8 cellular contexts compared by ENCODE assay signal in the genomic region with DNA sequence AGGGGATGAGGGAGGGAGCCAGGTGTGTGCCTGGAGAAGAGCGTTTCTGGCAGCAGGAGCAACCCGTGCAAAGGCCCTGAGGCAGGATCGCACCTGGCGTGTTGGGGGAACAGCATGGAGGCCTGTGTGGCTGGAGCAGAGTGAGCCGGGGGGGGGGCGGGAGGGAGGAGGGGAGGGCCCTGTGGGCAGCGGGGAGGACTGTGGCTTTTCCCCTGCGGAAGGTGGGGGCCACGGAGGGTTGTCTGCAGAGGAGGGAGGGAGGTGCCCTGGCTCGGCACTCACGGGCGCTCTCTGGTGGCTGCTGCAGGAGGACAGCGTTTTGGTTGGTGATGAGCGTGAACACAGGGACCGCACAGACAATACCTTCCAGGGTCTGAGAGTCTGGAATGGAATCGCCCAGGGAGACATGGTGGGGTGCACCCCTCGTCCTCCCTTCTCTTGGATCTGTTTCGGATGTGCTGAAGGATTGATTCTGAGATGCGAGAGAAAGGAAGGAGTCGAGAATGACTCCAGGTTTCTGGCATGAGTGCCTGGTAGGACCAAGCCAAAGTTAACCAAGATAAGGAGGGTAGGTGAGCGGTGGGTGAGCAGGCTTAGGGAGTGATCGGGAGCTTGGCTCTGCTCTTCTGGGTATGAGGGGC. TPM values are rescaled to one million over a fixed set of nuclear protein-coding genes. Genes with fewer than 3 reads are reported as not detected.
A peak's percentile ranks its signal among the peaks of the same experiment; 100 is the strongest.
DNase-seq lines count a peak whose midpoint lies in the region; ATAC-seq and TF ChIP-seq lines count a peak whose summit lies in the region.

No MANE protein-coding gene starts in this region.

- H4K91ac ChIP-seq in neuronal stem cell (ENCODE audit: low read depth, low read length, poor library complexity), result no peak overlapping the region

- H3K27ac ChIP-seq in esophagus squamous epithelium (peak overlapping the region in 3 of 4 donors; percentile 1 to 39 (median 21)), neuronal stem cell (replicated peaks; ENCODE audit: low read length) (no peak overlapping the region), suprapubic skin (no peak overlapping the region)

- H2BK15ac ChIP-seq in neuronal stem cell (ENCODE audit: low read length), result no peak overlapping the region

- peaks cover 2 to 3% of the 10 kb centered on the region in 2 donors for H3K36me3 Mint-ChIP-seq in activated T-cell treated with anti-CD3 and anti-CD28 coated beads, Interleukin-2, amount 50 U/mL, for 72 hours (ENCODE audit: insufficient read depth in 2 of 2)

- no peak overlapping the region for H4K8ac ChIP-seq in neuronal stem cell (ENCODE audit: low read depth, low read length)

- H3K27me3 ChIP-seq in esophagus squamous epithelium (no peaks in the 10 kb centered on the region), neuronal stem cell (ENCODE audit: control insufficient read depth in 3 of 3, insufficient read depth in 3 of 3, low read depth in 1 of 3, low read length in 3 of 3) (no peaks in the 10 kb centered on the region), suprapubic skin (no peaks in the 10 kb centered on the region)

- no peak for TF ChIP-seq EP300 in suprapubic skin (IDR thresholded peaks at IDR 0.05)

- H3K4me1 Mint-ChIP-seq in activated T-cell treated with anti-CD3 and anti-CD28 coated beads, Interleukin-2, amount 50 U/mL, for 72 hours (ENCODE audit: low read depth), result peaks cover 28% of the 10 kb centered on the region

- H3K4me2 ChIP-seq in neuronal stem cell (ENCODE audit: insufficient read depth, low read length, poor library complexity, severe bottlenecking), result no peak overlapping the region

- H3K14ac ChIP-seq in neuronal stem cell (ENCODE audit: low read length), result no peak overlapping the region

- H3K36me3 ChIP-seq in esophagus squamous epithelium (peaks cover 2 to 40% (median 13%) of the 10 kb centered on the region in 3 donors), neuronal stem cell (replicated peaks in 1 of 2; ENCODE audit: control insufficient read depth in 2 of 2, insufficient read depth in 2 of 2, low read length in 2 of 2) (peaks cover 9 to 55% of the 10 kb centered on the region in 2 donors), suprapubic skin (peaks cover 24% of the 10 kb centered on the region)

- TF ChIP-seq POLR2A in esophagus squamous epithelium (IDR thresholded peaks at IDR 0.05) (no peak), suprapubic skin (IDR thresholded peaks at IDR 0.05) (no peak)

- H2BK5ac ChIP-seq in neuronal stem cell (ENCODE audit: low read length), result no peak overlapping the region

- 24 to 31% methylated on average over 7 to 11 of the region's 22 CpGs for WGBS in esophagus squamous epithelium, 2 donors
- no CpG with 5 or more reads among the region's 22 CpGs for WGBS in neuronal stem cell (ENCODE audit: extremely low coverage in 2 of 2, insufficient read length in 2 of 2, insufficient replicate concordance in 1 of 2), 2 donors
- WGBS in suprapubic skin, result 45% methylated on average over 19 of the region's 22 CpGs

- peaks cover 29 to 76% (median 47%) of the 10 kb centered on the region in 3 donors for H3K4me1 ChIP-seq in esophagus squamous epithelium
- peaks cover under 1% of the 10 kb centered on the region in 2 donors for H3K4me1 ChIP-seq in neuronal stem cell (ENCODE audit: control insufficient read depth in 2 of 2, insufficient read depth in 1 of 2, low read depth in 1 of 2, low read length in 2 of 2)
- peaks cover 62% of the 10 kb centered on the region for H3K4me1 ChIP-seq in suprapubic skin

- TF ChIP-seq CTCF in esophagus squamous epithelium (IDR thresholded peaks at IDR 0.05), result peak; percentile 44 to 75 (median 62)
- peak; percentile 59 to 80 for TF ChIP-seq CTCF in suprapubic skin (IDR thresholded peaks at IDR 0.05)

- DNase-seq in NCI-H2196 (lab: John Stamatoyannopoulos, UW; ENCODE audit: unreplicated experiment) (peak; percentile 36), NCI-H2196 treated with DMSO at 0.1 percent for 48 hours (lab: John Stamatoyannopoulos, UW; ENCODE audit: unreplicated experiment) (no peak), esophagus squamous epithelium (lab: John Stamatoyannopoulos, UW) (no peak), neuronal stem cell (ENCODE audit: low spot score) (no peak), suprapubic skin (ENCODE audit: low spot score in 2 of 2) (peak in 1 of 2 donors; percentile 89)
- DNase-seq in activated T-cell treated with anti-CD3 and anti-CD28 coated beads, Interleukin-2, amount 50 U/mL, for 72 hours, result peak; percentile 81

- no peak overlapping the region for H2BK120ac ChIP-seq in neuronal stem cell (ENCODE audit: low read depth, low read length)

- H3K4me3 Mint-ChIP-seq in activated T-cell treated with anti-CD3 and anti-CD28 coated beads, Interleukin-2, amount 50 U/mL, for 72 hours, result no peak overlapping the region

- intact Hi-C loops in esophagus squamous epithelium (cut with DNase I), result loop anchor here (5.0 kb wide), 1 partner anchor 44 kb away; no protein-coding TSS in a partner anchor

- no peaks in the 10 kb centered on the region for H3K9me3 ChIP-seq in esophagus squamous epithelium
- H3K9me3 ChIP-seq in neuronal stem cell (replicated peaks in 1 of 2; ENCODE audit: control insufficient read depth in 2 of 2, insufficient read depth in 1 of 2, low read depth in 1 of 2, low read length in 2 of 2), result no peaks in the 10 kb centered on the region
- H3K9me3 ChIP-seq in suprapubic skin, result no peaks in the 10 kb centered on the region

- peaks cover 37% of the 10 kb centered on the region for H3K79me1 ChIP-seq in neuronal stem cell (ENCODE audit: low read depth, low read length)

- H3K23ac ChIP-seq in neuronal stem cell (ENCODE audit: low read depth, low read length, poor library complexity), result peak overlapping the region; percentile 39

- H3K4me3 ChIP-seq in esophagus squamous epithelium (no peak overlapping the region), neuronal stem cell (ENCODE audit: low read length in 2 of 2) (no peak overlapping the region), suprapubic skin (no peak overlapping the region)

- no peak overlapping the region for H2AFZ ChIP-seq in neuronal stem cell (ENCODE audit: low read length)

- peak; percentile 83 to 85 for ATAC-seq in activated T-cell treated with anti-CD3 and anti-CD28 coated beads, Interleukin-2, amount 50 U/mL, for 72 hours (replicated peaks in 1 of 2)
- no peak for ATAC-seq in HG03280 (IDR thresholded peaks at IDR 0.05; ENCODE audit: unreplicated experiment)

- H3K9me3 Mint-ChIP-seq in activated T-cell treated with anti-CD3 and anti-CD28 coated beads, Interleukin-2, amount 50 U/mL, for 72 hours, result no peaks in the 10 kb centered on the region

- no peak overlapping the region for H3K4ac ChIP-seq in neuronal stem cell (ENCODE audit: low read length)

- peak overlapping the region; percentile 29 for H3K18ac ChIP-seq in neuronal stem cell (ENCODE audit: low read length)

- H2AK5ac ChIP-seq in neuronal stem cell (ENCODE audit: low read depth, low read length), result no peak overlapping the region

- H2BK12ac ChIP-seq in neuronal stem cell (ENCODE audit: low read length), result no peak overlapping the region

- no peak overlapping the region for H3K27ac Mint-ChIP-seq in activated T-cell treated with anti-CD3 and anti-CD28 coated beads, Interleukin-2, amount 50 U/mL, for 72 hours

- no peaks in the 10 kb centered on the region for H3K27me3 Mint-ChIP-seq in activated T-cell treated with anti-CD3 and anti-CD28 coated beads, Interleukin-2, amount 50 U/mL, for 72 hours (ENCODE audit: low read depth)

- no peak overlapping the region for H3K9ac ChIP-seq in neuronal stem cell (ENCODE audit: low read depth, low read length, poor library complexity)

TF ChIP-seq in PFSK-1, 5 proteins besides CTCF, POLR2A, EP300 and RAD21:
- peak; percentile 37 for TF ChIP-seq FOXP2 (optimal IDR thresholded peaks at IDR 0.05; ENCODE audit: borderline replicate concordance, extremely low read depth, extremely low read length, insufficient read depth)
- no peak for TF ChIP-seq POLR2AphosphoS5 (IDR thresholded peaks at IDR 0.05; ENCODE audit: low read depth, low read length)

RNA-seq across cellular contexts. Expression of a gene that starts 6.5 kb away (rescaled TPM):
- polyA plus RNA-seq in PFSK-1 (2012; ENCODE audit: insufficient read length, low read depth), result 116 TPM
- 10 to 100 TPM; 68.8 to 69.2 TPM for total RNA-seq in activated T-cell treated with anti-CD3 and anti-CD28 coated beads, Interleukin-2, amount 50 U/mL, for 72 hours
- total RNA-seq in esophagus squamous epithelium (10 to 100 TPM; 11.3 to 44.0 (median 26.0) TPM), suprapubic skin (100 to 1,000 TPM in 1 of 4 donors, 10 to 100 TPM in 3; 44.8 to 104 (median 57.8) TPM)
- polyA plus RNA-seq in neuronal stem cell (2013, experiment 1 of 2), result 104 TPM
- polyA plus RNA-seq in neuronal stem cell (2013, experiment 2 of 2), result 102 TPM

RNA-seq across cellular contexts. Expression of a gene that starts 16.4 kb away (rescaled TPM):
- polyA plus RNA-seq in PFSK-1 (2012; ENCODE audit: insufficient read length, low read depth), result 23.0 TPM
- total RNA-seq in activated T-cell treated with anti-CD3 and anti-CD28 coated beads, Interleukin-2, amount 50 U/mL, for 72 hours, result 10 to 100 TPM; 12.1 to 13.0 TPM
- total RNA-seq in esophagus squamous epithelium, result 10 to 100 TPM; 34.5 to 78.9 (median 61.7) TPM
- 25.7 TPM for polyA plus RNA-seq in neuronal stem cell (2013, experiment 1 of 2)
- 24.5 TPM for polyA plus RNA-seq in neuronal stem cell (2013, experiment 2 of 2)
- total RNA-seq in suprapubic skin, result 10 to 100 TPM; 47.4 to 99.0 (median 90.8) TPM

RNA-seq across cellular contexts. Expression of a gene that starts 32.7 kb away (rescaled TPM):
- 0.92 TPM for polyA plus RNA-seq in PFSK-1 (2012; ENCODE audit: insufficient read length, low read depth)
- 1 to 10 TPM in 1 of 2 donors, under 1 TPM in 1; 0.89 to 5.0 TPM for total RNA-seq in activated T-cell treated with anti-CD3 and anti-CD28 coated beads, Interleukin-2, amount 50 U/mL, for 72 hours
- total RNA-seq in esophagus squamous epithelium (10 to 100 TPM; 17.0 to 37.1 (median 19.2) TPM), suprapubic skin (10 to 100 TPM; 15.3 to 56.4 (median 19.1) TPM)
- polyA plus RNA-seq in neuronal stem cell (2013, experiment 1 of 2), result 2.7 TPM
- polyA plus RNA-seq in neuronal stem cell (2013, experiment 2 of 2), result 3.0 TPM

RNA-seq across cellular contexts. Expression of a gene that starts 48.1 kb away (rescaled TPM):
- 301 TPM for polyA plus RNA-seq in PFSK-1 (2012; ENCODE audit: insufficient read length, low read depth)
- total RNA-seq in activated T-cell treated with anti-CD3 and anti-CD28 coated beads, Interleukin-2, amount 50 U/mL, for 72 hours, result 100 to 1,000 TPM; 168 to 183 TPM
- 100 to 1,000 TPM; 102 to 162 (median 128) TPM for total RNA-seq in esophagus squamous epithelium
- polyA plus RNA-seq in neuronal stem cell (2013, experiment 1 of 2), result 112 TPM
- polyA plus RNA-seq in neuronal stem cell (2013, experiment 2 of 2), result 111 TPM
- 100 to 1,000 TPM in 3 of 4 donors, 10 to 100 TPM in 1; 85.5 to 128 (median 121) TPM for total RNA-seq in suprapubic skin

RNA-seq across cellular contexts. Expression of a gene that starts 53.6 kb away (rescaled TPM):
- 1.0 TPM for polyA plus RNA-seq in PFSK-1 (2012; ENCODE audit: insufficient read length, low read depth)
- 1 to 10 TPM in 1 of 2 donors, under 1 TPM in 1; 0.99 to 1.6 TPM for total RNA-seq in activated T-cell treated with anti-CD3 and anti-CD28 coated beads, Interleukin-2, amount 50 U/mL, for 72 hours
- 1 to 10 TPM; 2.9 to 8.8 (median 4.4) TPM for total RNA-seq in esophagus squamous epithelium
- 0.50 TPM for polyA plus RNA-seq in neuronal stem cell (2013, experiment 1 of 2)
- polyA plus RNA-seq in neuronal stem cell (2013, experiment 2 of 2), result 0.57 TPM
- total RNA-seq in suprapubic skin, result 1 to 10 TPM in 3 of 4 donors, under 1 TPM in 1; 0.83 to 7.9 (median 4.3) TPM

Comparison
In these comparisons a context has a peak if more than half of its experiments do, and no peak if none do; other contexts are left out.
1. DNase-seq: peak in NCI-H2196 (single experiment) and activated T-cell treated with anti-CD3 and anti-CD28 coated beads, Interleukin-2, amount 50 U/mL, for 72 hours (2 of 2); none in NCI-H2196 treated with DMSO at 0.1 percent for 48 hours (single experiment), esophagus squamous epithelium (single experiment) and neuronal stem cell (single experiment).
2. H3K27ac ChIP-seq: peak in esophagus squamous epithelium (3 of 4); none in neuronal stem cell (single experiment) and suprapubic skin (single experiment).